1 cellular context compared by ENCODE assay signal in the genomic region with DNA sequence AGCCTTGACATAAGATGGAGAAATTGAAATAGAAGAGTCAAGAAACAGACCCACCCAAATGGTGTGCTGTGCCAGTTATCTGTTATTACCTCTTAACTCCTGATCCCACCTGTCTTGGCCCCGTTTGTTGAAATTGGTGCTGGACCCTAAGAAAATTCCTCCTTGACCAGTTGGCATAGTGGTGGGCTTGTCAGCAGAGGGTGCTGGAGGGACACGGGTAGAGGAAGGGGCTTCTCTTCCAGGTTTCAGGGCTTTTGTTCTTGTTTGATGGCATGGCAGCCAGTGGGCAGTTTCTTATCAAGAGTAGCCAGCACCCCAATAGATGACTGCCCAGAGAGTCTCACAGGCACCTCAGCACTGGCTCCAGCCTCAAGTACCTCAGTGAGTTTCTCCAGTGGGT.
A peak's percentile ranks its signal among the peaks of the same experiment; 100 is the strongest.
TF ChIP-seq lines count a peak whose summit lies in the region.

No MANE protein-coding gene starts in this region.

TF ChIP-seq in HepG2, 621 proteins besides CTCF, POLR2A, EP300 and RAD21:
- TF ChIP-seq SMC3 (IDR thresholded peaks at IDR 0.05; ENCODE audit: low read length) (peak; percentile 71), NFATC3 (CRISPR knock-in tag; IDR thresholded peaks at IDR 0.05) (no peak), STAG1 (CRISPR knock-in tag; IDR thresholded peaks at IDR 0.05) (peak; percentile 71), ZNF260 (CRISPR knock-in tag; IDR thresholded peaks at IDR 0.05; ENCODE audit: borderline replicate concordance, low read depth) (no peak)
